1 cellular context compared by ENCODE assay signal in the genomic region with DNA sequence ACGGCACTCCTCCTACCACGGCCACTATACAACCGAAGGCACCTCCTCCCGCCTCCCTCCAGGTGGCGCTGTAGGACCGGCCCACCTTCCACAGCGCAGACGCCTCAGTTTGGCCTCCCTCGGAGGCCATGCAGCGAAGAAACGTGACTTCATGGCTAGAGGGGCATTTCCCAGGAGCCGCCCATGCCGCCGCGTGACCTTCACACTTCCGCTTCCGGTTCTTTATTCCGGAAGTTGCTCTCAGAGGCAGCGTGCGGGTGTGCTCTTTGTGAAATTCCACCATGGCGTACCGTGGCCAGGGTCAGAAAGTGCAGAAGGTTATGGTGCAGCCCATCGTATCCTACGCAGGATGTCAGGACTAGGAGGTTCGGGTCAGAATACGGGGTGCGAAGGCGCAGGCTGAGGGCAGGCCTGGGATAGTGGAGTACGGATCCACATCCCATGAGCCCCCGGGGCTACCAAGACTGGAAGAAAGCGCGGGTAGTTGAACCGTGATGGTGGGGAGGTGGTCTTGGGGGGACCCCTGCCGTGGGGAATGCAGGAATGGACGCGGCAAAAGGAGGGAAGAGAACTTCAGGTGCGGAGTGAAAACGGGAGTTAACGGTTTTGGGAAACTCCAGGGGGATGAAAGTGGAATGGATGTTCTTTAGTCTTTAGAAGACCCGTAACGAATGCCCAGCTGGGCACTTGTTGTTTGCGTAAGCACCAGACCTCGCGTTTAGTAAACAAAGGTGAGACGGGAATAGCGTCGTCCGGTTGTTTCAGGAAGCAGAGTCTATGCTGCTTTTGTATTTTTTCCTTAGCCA.
A peak's percentile ranks its signal among the peaks of the same experiment; 100 is the strongest.
TF ChIP-seq lines count a peak whose summit lies in the region.

TSS of gene SNRPE (plus strand) at position 221 of the 806 bp plus-strand sequence. CDS start at position 282, 61 bp downstream.

TF ChIP-seq in HepG2, 621 proteins besides CTCF, POLR2A, EP300 and RAD21 (continued from another document and continues in another):
- TF ChIP-seq, protein P1, sequence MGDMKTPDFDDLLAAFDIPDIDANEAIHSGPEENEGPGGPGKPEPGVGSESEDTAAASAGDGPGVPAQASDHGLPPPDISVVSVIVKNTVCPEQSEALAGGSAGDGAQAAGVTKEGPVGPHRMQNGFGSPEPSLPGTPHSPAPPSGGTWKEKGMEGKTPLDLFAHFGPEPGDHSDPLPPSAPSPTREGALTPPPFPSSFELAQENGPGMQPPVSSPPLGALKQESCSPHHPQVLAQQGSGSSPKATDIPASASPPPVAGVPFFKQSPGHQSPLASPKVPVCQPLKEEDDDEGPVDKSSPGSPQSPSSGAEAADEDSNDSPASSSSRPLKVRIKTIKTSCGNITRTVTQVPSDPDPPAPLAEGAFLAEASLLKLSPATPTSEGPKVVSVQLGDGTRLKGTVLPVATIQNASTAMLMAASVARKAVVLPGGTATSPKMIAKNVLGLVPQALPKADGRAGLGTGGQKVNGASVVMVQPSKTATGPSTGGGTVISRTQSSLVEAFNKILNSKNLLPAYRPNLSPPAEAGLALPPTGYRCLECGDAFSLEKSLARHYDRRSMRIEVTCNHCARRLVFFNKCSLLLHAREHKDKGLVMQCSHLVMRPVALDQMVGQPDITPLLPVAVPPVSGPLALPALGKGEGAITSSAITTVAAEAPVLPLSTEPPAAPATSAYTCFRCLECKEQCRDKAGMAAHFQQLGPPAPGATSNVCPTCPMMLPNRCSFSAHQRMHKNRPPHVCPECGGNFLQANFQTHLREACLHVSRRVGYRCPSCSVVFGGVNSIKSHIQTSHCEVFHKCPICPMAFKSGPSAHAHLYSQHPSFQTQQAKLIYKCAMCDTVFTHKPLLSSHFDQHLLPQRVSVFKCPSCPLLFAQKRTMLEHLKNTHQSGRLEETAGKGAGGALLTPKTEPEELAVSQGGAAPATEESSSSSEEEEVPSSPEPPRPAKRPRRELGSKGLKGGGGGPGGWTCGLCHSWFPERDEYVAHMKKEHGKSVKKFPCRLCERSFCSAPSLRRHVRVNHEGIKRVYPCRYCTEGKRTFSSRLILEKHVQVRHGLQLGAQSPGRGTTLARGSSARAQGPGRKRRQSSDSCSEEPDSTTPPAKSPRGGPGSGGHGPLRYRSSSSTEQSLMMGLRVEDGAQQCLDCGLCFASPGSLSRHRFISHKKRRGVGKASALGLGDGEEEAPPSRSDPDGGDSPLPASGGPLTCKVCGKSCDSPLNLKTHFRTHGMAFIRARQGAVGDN (CRISPR knock-in tag; IDR thresholded peaks at IDR 0.05): peak; percentile 96
- no peak for TF ChIP-seq ZNF530 (CRISPR knock-in tag; IDR thresholded peaks at IDR 0.05; ENCODE audit: low read depth)
- TF ChIP-seq FLYWCH1 (CRISPR knock-in tag; IDR thresholded peaks at IDR 0.05): 0 out of 2 replicates have a peak, but pooled peaks have one; percentile 69
- no peak for TF ChIP-seq DMTF1 (CRISPR knock-in tag; IDR thresholded peaks at IDR 0.05)
- TF ChIP-seq ZNF761 (CRISPR knock-in tag; conservative IDR thresholded peaks at IDR 0.05): 0 out of 2 replicates have a peak, but pooled peaks have one; percentile 81
- TF ChIP-seq ZNF136 (CRISPR knock-in tag; IDR thresholded peaks at IDR 0.05; ENCODE audit: low read depth): peak; percentile 31; the same call in 1 of the 2 replicates
- no peak; the same call in 1 of the 2 replicates for TF ChIP-seq CHD4 (IDR thresholded peaks at IDR 0.05; ENCODE audit: borderline replicate concordance, low read length)
- TF ChIP-seq BCL6 (CRISPR knock-in tag; IDR thresholded peaks at IDR 0.05): peak; percentile 29; the same call in 1 of the 2 replicates
- peak; percentile 97 for TF ChIP-seq KMT2B (CRISPR knock-in tag; IDR thresholded peaks at IDR 0.05)
- TF ChIP-seq HOXA7 (CRISPR knock-in tag; IDR thresholded peaks at IDR 0.05): no peak
- peak; percentile 98 for TF ChIP-seq ZBTB7A (CRISPR knock-in tag; IDR thresholded peaks at IDR 0.05)
- peak; percentile 64 for TF ChIP-seq ZNF619 (CRISPR knock-in tag; IDR thresholded peaks at IDR 0.05)
- TF ChIP-seq ZNF484 (CRISPR knock-in tag; IDR thresholded peaks at IDR 0.05; ENCODE audit: borderline replicate concordance, low read depth): no peak
- no peak for TF ChIP-seq ZNF672 (CRISPR knock-in tag; IDR thresholded peaks at IDR 0.05)
- TF ChIP-seq CEBPG (CRISPR knock-in tag; IDR thresholded peaks at IDR 0.05): peak; percentile 50
- no peak for TF ChIP-seq MTA3 (CRISPR knock-in tag; IDR thresholded peaks at IDR 0.05)
- TF ChIP-seq, protein P2, sequence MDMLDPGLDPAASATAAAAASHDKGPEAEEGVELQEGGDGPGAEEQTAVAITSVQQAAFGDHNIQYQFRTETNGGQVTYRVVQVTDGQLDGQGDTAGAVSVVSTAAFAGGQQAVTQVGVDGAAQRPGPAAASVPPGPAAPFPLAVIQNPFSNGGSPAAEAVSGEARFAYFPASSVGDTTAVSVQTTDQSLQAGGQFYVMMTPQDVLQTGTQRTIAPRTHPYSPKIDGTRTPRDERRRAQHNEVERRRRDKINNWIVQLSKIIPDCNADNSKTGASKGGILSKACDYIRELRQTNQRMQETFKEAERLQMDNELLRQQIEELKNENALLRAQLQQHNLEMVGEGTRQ (IDR thresholded peaks at IDR 0.05; ENCODE audit: low read depth, low read length): peak; percentile 89
- TF ChIP-seq, protein P2 (CRISPR knock-in tag; IDR thresholded peaks at IDR 0.05; ENCODE audit: borderline replicate concordance): peak; percentile 96; the same call in 1 of the 2 replicates
- peak; percentile 92 for TF ChIP-seq ZNF891 (CRISPR knock-in tag; IDR thresholded peaks at IDR 0.05)
- TF ChIP-seq JARID2 (CRISPR knock-in tag; IDR thresholded peaks at IDR 0.05; ENCODE audit: insufficient replicate concordance): no peak
- no peak for TF ChIP-seq ZKSCAN1 (IDR thresholded peaks at IDR 0.05; ENCODE audit: low read length)
- no peak for TF ChIP-seq GPN1 (CRISPR knock-in tag; IDR thresholded peaks at IDR 0.05; ENCODE audit: borderline replicate concordance)
- TF ChIP-seq NCOR1 (IDR thresholded peaks at IDR 0.05; ENCODE audit: borderline replicate concordance, low read length): peak; percentile 60; the same call in 1 of the 2 replicates
- no peak; the same call in 1 of the 2 replicates for TF ChIP-seq MIXL1 (CRISPR knock-in tag; IDR thresholded peaks at IDR 0.05)
- peak; percentile 91 for TF ChIP-seq ZNF44 (CRISPR knock-in tag; IDR thresholded peaks at IDR 0.05)
- TF ChIP-seq MED8 (CRISPR knock-in tag; IDR thresholded peaks at IDR 0.05; ENCODE audit: insufficient replicate concordance): peak; percentile 79
- TF ChIP-seq, protein P3, sequence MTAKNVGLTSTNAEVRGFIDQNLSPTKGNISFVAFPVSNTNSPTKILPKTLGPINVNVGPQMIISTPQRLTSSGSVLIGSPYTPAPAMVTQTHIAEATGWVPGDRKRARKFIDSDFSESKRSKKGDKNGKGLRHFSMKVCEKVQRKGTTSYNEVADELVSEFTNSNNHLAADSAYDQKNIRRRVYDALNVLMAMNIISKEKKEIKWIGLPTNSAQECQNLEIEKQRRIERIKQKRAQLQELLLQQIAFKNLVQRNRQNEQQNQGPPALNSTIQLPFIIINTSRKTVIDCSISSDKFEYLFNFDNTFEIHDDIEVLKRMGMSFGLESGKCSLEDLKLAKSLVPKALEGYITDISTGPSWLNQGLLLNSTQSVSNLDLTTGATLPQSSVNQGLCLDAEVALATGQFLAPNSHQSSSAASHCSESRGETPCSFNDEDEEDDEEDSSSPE (CRISPR knock-in tag; IDR thresholded peaks at IDR 0.05): peak; percentile 94
- TF ChIP-seq, protein P4, sequence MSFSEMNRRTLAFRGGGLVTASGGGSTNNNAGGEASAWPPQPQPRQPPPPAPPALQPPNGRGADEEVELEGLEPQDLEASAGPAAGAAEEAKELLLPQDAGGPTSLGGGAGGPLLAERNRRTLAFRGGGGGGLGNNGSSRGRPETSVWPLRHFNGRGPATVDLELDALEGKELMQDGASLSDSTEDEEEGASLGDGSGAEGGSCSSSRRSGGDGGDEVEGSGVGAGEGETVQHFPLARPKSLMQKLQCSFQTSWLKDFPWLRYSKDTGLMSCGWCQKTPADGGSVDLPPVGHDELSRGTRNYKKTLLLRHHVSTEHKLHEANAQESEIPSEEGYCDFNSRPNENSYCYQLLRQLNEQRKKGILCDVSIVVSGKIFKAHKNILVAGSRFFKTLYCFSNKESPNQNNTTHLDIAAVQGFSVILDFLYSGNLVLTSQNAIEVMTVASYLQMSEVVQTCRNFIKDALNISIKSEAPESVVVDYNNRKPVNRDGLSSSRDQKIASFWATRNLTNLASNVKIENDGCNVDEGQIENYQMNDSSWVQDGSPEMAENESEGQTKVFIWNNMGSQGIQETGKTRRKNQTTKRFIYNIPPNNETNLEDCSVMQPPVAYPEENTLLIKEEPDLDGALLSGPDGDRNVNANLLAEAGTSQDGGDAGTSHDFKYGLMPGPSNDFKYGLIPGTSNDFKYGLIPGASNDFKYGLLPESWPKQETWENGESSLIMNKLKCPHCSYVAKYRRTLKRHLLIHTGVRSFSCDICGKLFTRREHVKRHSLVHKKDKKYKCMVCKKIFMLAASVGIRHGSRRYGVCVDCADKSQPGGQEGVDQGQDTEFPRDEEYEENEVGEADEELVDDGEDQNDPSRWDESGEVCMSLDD (CRISPR knock-in tag; IDR thresholded peaks at IDR 0.05; ENCODE audit: borderline replicate concordance): peak; percentile 60; the same call in 1 of the 2 replicates
- peak; percentile 80; the same call in 1 of the 2 replicates for TF ChIP-seq FOXC1 (CRISPR knock-in tag; IDR thresholded peaks at IDR 0.05; ENCODE audit: borderline replicate concordance)
- no peak for TF ChIP-seq KAT2B (IDR thresholded peaks at IDR 0.05; ENCODE audit: borderline replicate concordance, low read depth, low read length)
- no peak for TF ChIP-seq ZNF496 (CRISPR knock-in tag; IDR thresholded peaks at IDR 0.05; ENCODE audit: insufficient replicate concordance)
- no peak for TF ChIP-seq TEAD2 (CRISPR knock-in tag; IDR thresholded peaks at IDR 0.05)
- TF ChIP-seq POLR2AphosphoS5 (IDR thresholded peaks at IDR 0.05; ENCODE audit: low read depth, low read length): peak; percentile 93
- TF ChIP-seq ZFP1 (CRISPR knock-in tag; IDR thresholded peaks at IDR 0.05): no peak; the same call in 1 of the 2 replicates
- no peak for TF ChIP-seq FOXM1 (CRISPR knock-in tag; IDR thresholded peaks at IDR 0.05)
- peak; percentile 93 for TF ChIP-seq GMEB1 (CRISPR knock-in tag; IDR thresholded peaks at IDR 0.05; ENCODE audit: borderline replicate concordance)
- peak; percentile 57; the same call in 1 of the 2 replicates for TF ChIP-seq ZNF451 (CRISPR knock-in tag; IDR thresholded peaks at IDR 0.05)
- TF ChIP-seq KLF12 (CRISPR knock-in tag; IDR thresholded peaks at IDR 0.05; ENCODE audit: borderline replicate concordance): peak; percentile 97
- TF ChIP-seq ZNF10 (CRISPR knock-in tag; IDR thresholded peaks at IDR 0.05; ENCODE audit: borderline replicate concordance, low read depth): no peak
- no peak for TF ChIP-seq GRHL1 (CRISPR knock-in tag; conservative IDR thresholded peaks at IDR 0.05)
- peak; percentile 54 for TF ChIP-seq ZNF781 (CRISPR knock-in tag; IDR thresholded peaks at IDR 0.05; ENCODE audit: borderline replicate concordance, not compliant biosample characterization)
- peak; percentile 89 for TF ChIP-seq HIVEP1 (CRISPR knock-in tag; IDR thresholded peaks at IDR 0.05)
- peak; percentile 77; the same call in 1 of the 2 replicates for TF ChIP-seq ARNT2 (CRISPR knock-in tag; IDR thresholded peaks at IDR 0.05; ENCODE audit: low read depth)
- TF ChIP-seq ZNF576 (CRISPR knock-in tag; IDR thresholded peaks at IDR 0.05): no peak; the same call in 1 of the 2 replicates
